Comparison of ENCODE assay signal across 12 cellular contexts in genomic region chr11:113184498-113184897, GRCh38.
DNase-seq lines count a peak whose midpoint lies in the region; FAIRE-seq and TF ChIP-seq lines count a peak whose summit lies in the region.
"Had no signal": no experiment of that assay in that cellular context is flagged by ENCODE, and none has a peak within 500 bp of the region (broad histone marks: within the 10 kb centered on the region; RNA-seq: fewer than 3 reads in every experiment).

No MANE protein-coding gene starts in this region.

- H3K27me3 ChIP-seq in bronchial epithelial cell (ENCODE audit: control insufficient read depth, insufficient read depth, low read length) (no peaks in the 10 kb centered on the region), mesendoderm (ENCODE audit: insufficient read depth, low read length, poor library complexity) (no peaks in the 10 kb centered on the region)
- H3K27me3 ChIP-seq: esophagus muscularis mucosa had no signal

- H3K79me1 ChIP-seq in mesendoderm (ENCODE audit: low read length): no peaks in the 10 kb centered on the region

- no peak overlapping the region for H2BK120ac ChIP-seq in mesendoderm (ENCODE audit: low read depth, low read length)

- no peak overlapping the region for H3K4ac ChIP-seq in mesendoderm (ENCODE audit: low read depth, low read length)

- no peaks in the 10 kb centered on the region for H3K36me3 ChIP-seq in bronchial epithelial cell (ENCODE audit: control insufficient read depth, insufficient read depth, low read length)
- no peaks in the 10 kb centered on the region for H3K36me3 ChIP-seq in mesendoderm (ENCODE audit: control insufficient read depth, insufficient read depth, low read length)
- H3K36me3 ChIP-seq: esophagus muscularis mucosa, lower lobe of right lung had no signal

- POLR2A ChIA-PET in GM10248 (lab: Yijun Ruan, JAX): no interaction called here

- peak; percentile 91 for FAIRE-seq in bronchial epithelial cell (lab: Jason Lieb, UNC)

- H3K4me1 ChIP-seq in mesendoderm (ENCODE audit: control insufficient read depth, low read depth, low read length): peaks cover 6% of the 10 kb centered on the region

- H4K8ac ChIP-seq in mesendoderm (ENCODE audit: low read depth, low read length): no peak overlapping the region

- H3K18ac ChIP-seq in mesendoderm (ENCODE audit: low read length): no peak overlapping the region

- no peak overlapping the region for H2BK5ac ChIP-seq in mesendoderm (ENCODE audit: low read length)

- H3K27ac ChIP-seq in mesendoderm (ENCODE audit: low read depth, low read length): no peak overlapping the region
- H3K27ac ChIP-seq: esophagus muscularis mucosa, lower lobe of right lung had no signal

- H3K23ac ChIP-seq in mesendoderm (ENCODE audit: low read length): no peak overlapping the region

- H3K9ac ChIP-seq in mesendoderm (ENCODE audit: low read length): no peak overlapping the region

- no peak overlapping the region for H3K56ac ChIP-seq in mesendoderm (ENCODE audit: low read length)

- TF ChIP-seq CTCF in bronchial epithelial cell (IDR thresholded peaks at IDR 0.05; ENCODE audit: insufficient read depth, low read length, severe bottlenecking) (no peak), GM10248 (IDR thresholded peaks at IDR 0.05; ENCODE audit: control extremely low read depth, extremely low read depth, low read depth, missing control alignments) (no peak), GM10266 (IDR thresholded peaks at IDR 0.05; ENCODE audit: control insufficient read depth, insufficient read depth, low read depth, missing control alignments) (no peak)

- H2AK5ac ChIP-seq in mesendoderm (ENCODE audit: low read length): no peak overlapping the region

- no peak overlapping the region for H3K4me2 ChIP-seq in mesendoderm (ENCODE audit: low read length)

- no peak overlapping the region for H4K5ac ChIP-seq in mesendoderm (ENCODE audit: low read length)

- no CpG with 5 or more reads among the region's 5 CpGs for WGBS in mesendoderm (ENCODE audit: extremely low coverage, insufficient coverage, low lambda C conversion rate)

- no peak overlapping the region for H2BK15ac ChIP-seq in mesendoderm (replicated peaks; ENCODE audit: low read depth)

- CTCF ChIA-PET in GM10248 (lab: Yijun Ruan, JAX): interaction anchor here (0.7 kb wide), 1 partner anchor 9 kb away, joined by 3 read pairs; no protein-coding TSS in a partner anchor

- H3K79me2 ChIP-seq in mesendoderm (ENCODE audit: control insufficient read depth, insufficient read depth, low read length): no peaks in the 10 kb centered on the region

- DNase-seq in EH (ENCODE audit: low read depth) (peak; percentile 83), NCI-H460 (ENCODE audit: extremely low read depth, low read depth) (peak; percentile 54), bronchial epithelial cell (ENCODE audit: low read depth) (peak; percentile 96), mesendoderm (peak; percentile 81), NCI-H510A (lab: John Stamatoyannopoulos, UW) (no peak), GM10248 (ENCODE audit: extremely low spot score) (no peak), GM10266 (ENCODE audit: extremely low spot score) (no peak)
- DNase-seq in stimulated activated CD4-positive, alpha-beta T cell treated with anti-CD3 and anti-CD28 coated beads, Interleukin-4, amount 100 ng/mL, for 24 hours: no peak
- DNase-seq: activated CD8-positive, alpha-beta T cell treated with anti-CD3 and anti-CD28 coated beads, Interleukin-2, amount 10 ng/mL, durations not matched to agents 7 days and 5 days; lower lobe of right lung; NCI-H446 had no signal

- H3K4me3 ChIP-seq in bronchial epithelial cell (ENCODE audit: low read depth, low read length): no peak overlapping the region
- H3K4me3 ChIP-seq in mesendoderm (ENCODE audit: low read length): no peak overlapping the region
- H3K4me3 ChIP-seq: esophagus muscularis mucosa, lower lobe of right lung had no signal

Comparison
In these comparisons a context has a peak if more than half of its experiments do, and no peak if none do; other contexts are left out.
1. DNase-seq: peak in EH (single experiment), NCI-H460 (single experiment), bronchial epithelial cell (single experiment) and mesendoderm (single experiment); none in NCI-H510A (single experiment), GM10248 (single experiment), stimulated activated CD4-positive, alpha-beta T cell treated with anti-CD3 and anti-CD28 coated beads, Interleukin-4, amount 100 ng/mL, for 24 hours (single experiment) and GM10266 (single experiment).